ENCODE assay signal across 8 cellular contexts in the genomic region with DNA sequence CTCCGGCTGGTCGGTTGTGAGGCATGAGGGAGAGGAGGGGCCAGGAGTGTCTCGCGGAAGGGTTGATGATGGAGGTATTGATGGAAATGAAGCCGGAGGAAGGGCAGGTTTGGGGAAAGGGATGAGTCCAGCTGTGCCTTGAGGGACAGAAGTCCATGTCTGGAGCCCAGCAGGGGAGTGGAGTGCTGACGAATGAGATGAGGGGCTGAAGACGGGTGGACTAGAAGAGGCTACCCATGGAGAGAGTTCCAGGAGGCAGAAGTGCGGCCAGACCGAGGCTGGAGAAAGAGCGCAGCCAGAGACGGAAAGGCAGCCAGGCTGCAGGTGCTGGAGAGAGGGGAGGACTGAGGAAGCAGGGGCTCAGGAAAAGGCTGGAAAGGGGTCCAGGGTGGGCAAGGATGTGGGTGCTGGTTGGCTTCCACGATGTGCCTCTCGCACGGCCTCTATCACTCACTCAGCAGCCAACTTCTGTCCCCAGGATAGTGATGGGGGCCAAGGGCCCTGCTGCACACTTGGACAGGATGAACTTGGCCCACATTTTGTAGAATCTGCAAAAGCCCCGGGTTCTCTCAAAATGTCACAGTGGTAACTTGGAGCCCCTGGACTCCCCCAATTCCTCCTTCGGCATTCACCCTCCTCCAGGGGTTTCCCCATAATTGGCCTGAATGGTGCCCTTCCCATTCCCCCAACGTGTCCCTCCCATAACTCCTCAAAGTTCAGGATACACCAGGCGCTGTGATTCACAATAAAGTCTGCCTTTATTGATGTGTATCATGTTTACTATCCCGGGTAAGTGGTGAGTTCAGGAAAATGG. TPM values are rescaled to one million over a fixed set of nuclear protein-coding genes. Genes with fewer than 3 reads are reported as not detected.
DNase-seq lines count a peak whose midpoint lies in the region; ATAC-seq and TF ChIP-seq lines count a peak whose summit lies in the region.

No MANE protein-coding gene starts in this region.

- peaks cover 0 to 22% of the 10 kb centered on the region in 2 donors for H3K36me3 ChIP-seq in left lung
- peaks cover 0 to 5% (median 0%) of the 10 kb centered on the region in 4 donors for H3K36me3 ChIP-seq in transverse colon

- 28 to 50% methylated on average over 15 to 19 of the region's 19 CpGs for WGBS in transverse colon (ENCODE audit: low coverage in 1 of 2), 2 donors

- no peaks in the 10 kb centered on the region for H3K9me3 Mint-ChIP-seq in activated T-cell treated with anti-CD3 and anti-CD28 coated beads, Interleukin-2, amount 50 U/mL, for 24 hours

- peak overlapping the region; percentile 89 for H3K27ac Mint-ChIP-seq in activated T-cell treated with anti-CD3 and anti-CD28 coated beads, Interleukin-2, amount 50 U/mL, for 24 hours

- H3K4me1 ChIP-seq in left lung, result peaks cover 10 to 22% of the 10 kb centered on the region in 2 donors
- H3K4me1 ChIP-seq in transverse colon, result peaks cover 10 to 32% (median 21%) of the 10 kb centered on the region in 4 donors

- DNase-seq in activated T-cell treated with anti-CD3 and anti-CD28 coated beads, Interleukin-2, amount 50 U/mL, for 24 hours, result no peak
- no peak for DNase-seq in activated T-cell treated with anti-CD3 and anti-CD28 coated beads, Interleukin-2, amount 50 U/mL, for 48 hours
- DNase-seq in left lung (no peak), transverse colon (no peak), dedifferentiated amniotic fluid mesenchymal stem cell (ENCODE audit: extremely low spot score) (no peak), NCI-H510A (lab: John Stamatoyannopoulos, UW) (no peak)

- no peaks in the 10 kb centered on the region for H3K27me3 Mint-ChIP-seq in activated T-cell treated with anti-CD3 and anti-CD28 coated beads, Interleukin-2, amount 50 U/mL, for 24 hours

- H3K27me3 ChIP-seq in left lung (no peaks in the 10 kb centered on the region), transverse colon (no peaks in the 10 kb centered on the region)

- intact Hi-C loops in left lung (cut with DNase I), result no loop called here
- intact Hi-C loops in transverse colon (cut with DNase I; ENCODE audit: low total_unique reads), result no loop called here

- H3K4me3 ChIP-seq in left lung (peak overlapping the region; percentile 97 to 99), transverse colon (peak overlapping the region; percentile 74 to 95 (median 85))

- H3K4me1 Mint-ChIP-seq in activated T-cell treated with anti-CD3 and anti-CD28 coated beads, Interleukin-2, amount 50 U/mL, for 24 hours (ENCODE audit: low read depth), result peaks cover 36% of the 10 kb centered on the region

- peak; percentile 5 for ATAC-seq in left lung
- no peak for ATAC-seq in HG02610 (IDR thresholded peaks at IDR 0.05; ENCODE audit: unreplicated experiment)

- TF ChIP-seq CTCF in left lung (IDR thresholded peaks at IDR 0.05), result no peak
- TF ChIP-seq CTCF in transverse colon (IDR thresholded peaks at IDR 0.05), result no peak

- H3K36me3 Mint-ChIP-seq in activated T-cell treated with anti-CD3 and anti-CD28 coated beads, Interleukin-2, amount 50 U/mL, for 24 hours (ENCODE audit: low read depth), result peaks cover 42% of the 10 kb centered on the region

- H3K27ac ChIP-seq in angular gyrus (ENCODE audit: low read depth, low read length) (peak overlapping the region; percentile 85), left lung (peak overlapping the region; percentile 84 to 85), transverse colon (peak overlapping the region; percentile 87 to 90 (median 89))

- TF ChIP-seq EP300 in transverse colon (IDR thresholded peaks at IDR 0.05; ENCODE audit: low read depth), result no peak

- in situ Hi-C loops in transverse colon (cut with MboI; ENCODE audit: low pct_ligation_motif_present in 1 of 4, low pct_unique_long_range_greater_than_20kb in 1 of 4, low sequenced_read_pairs in 3 of 4), result no loop called here

- no peak for TF ChIP-seq POLR2A in transverse colon (IDR thresholded peaks at IDR 0.05)

- no peaks in the 10 kb centered on the region for H3K9me3 ChIP-seq in left lung
- H3K9me3 ChIP-seq in transverse colon, result no peaks in the 10 kb centered on the region

- H3K4me3 Mint-ChIP-seq in activated T-cell treated with anti-CD3 and anti-CD28 coated beads, Interleukin-2, amount 50 U/mL, for 24 hours, result peak overlapping the region; percentile 83

RNA-seq across cellular contexts. Expression of gene EIF6, which starts 0.6 kb away (rescaled TPM):
- total RNA-seq in left lung (100 to 1,000 TPM in 1 of 2 donors, 10 to 100 TPM in 1; 96.9 to 110 TPM), transverse colon (100 to 1,000 TPM in 2 of 4 donors, 10 to 100 TPM in 2; 54.9 to 168 (median 100) TPM)

RNA-seq across cellular contexts. Expression of gene FAM83C, which starts 7.0 kb away (rescaled TPM):
- total RNA-seq in left lung (not detected), transverse colon (under 1 TPM in 1 of 4 donors, not detected in 3; 0.14 TPM)

RNA-seq across cellular contexts. Expression of gene MMP24OS, which starts 7.3 kb away (rescaled TPM):
- total RNA-seq in left lung (100 to 1,000 TPM in 1 of 2 donors, 10 to 100 TPM in 1; 75.7 to 109 TPM), transverse colon (10 to 100 TPM; 32.4 to 81.1 (median 47.9) TPM)

RNA-seq across cellular contexts. Expression of gene MMP24, which starts 58.7 kb away (rescaled TPM):
- 10 to 100 TPM in 1 of 2 donors, 1 to 10 TPM in 1; 7.3 to 24.9 TPM for total RNA-seq in left lung
- total RNA-seq in transverse colon, result 1 to 10 TPM in 1 of 4 donors, under 1 TPM in 3; 0.32 to 4.5 (median 0.61) TPM
